1 cellular context compared by ENCODE assay signal in the genomic region with DNA sequence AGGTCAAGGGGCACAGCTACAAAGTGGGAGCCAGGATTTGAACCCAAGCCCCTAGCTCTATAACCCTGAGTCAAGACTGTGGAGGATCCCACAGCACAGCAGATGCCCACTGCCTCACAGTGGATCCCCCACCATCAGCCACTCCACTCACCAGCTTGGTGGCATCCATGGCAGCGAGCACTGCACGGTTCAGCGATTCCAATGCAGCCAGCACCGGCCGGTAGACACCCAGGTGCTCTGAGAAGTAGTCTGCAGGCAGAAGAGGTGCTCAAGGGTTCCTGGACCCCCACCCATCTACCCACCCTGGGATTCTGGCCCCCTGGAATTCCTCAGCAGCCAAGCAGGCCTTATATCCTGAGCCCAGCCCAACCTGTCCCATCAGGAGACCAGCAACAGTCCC.
TF ChIP-seq lines count a peak whose summit lies in the region.

No MANE protein-coding gene starts in this region.

TF ChIP-seq in SK-N-SH, 30 proteins besides CTCF, POLR2A, EP300 and RAD21:
- no peak for TF ChIP-seq POLR2AphosphoS5 (IDR thresholded peaks at IDR 0.05; ENCODE audit: low read depth, low read length)
- TF ChIP-seq RXRA (IDR thresholded peaks at IDR 0.05; ENCODE audit: borderline replicate concordance, low read depth): no peak
- TF ChIP-seq ELF1 (IDR thresholded peaks at IDR 0.05): no peak
- TF ChIP-seq, protein P1, sequence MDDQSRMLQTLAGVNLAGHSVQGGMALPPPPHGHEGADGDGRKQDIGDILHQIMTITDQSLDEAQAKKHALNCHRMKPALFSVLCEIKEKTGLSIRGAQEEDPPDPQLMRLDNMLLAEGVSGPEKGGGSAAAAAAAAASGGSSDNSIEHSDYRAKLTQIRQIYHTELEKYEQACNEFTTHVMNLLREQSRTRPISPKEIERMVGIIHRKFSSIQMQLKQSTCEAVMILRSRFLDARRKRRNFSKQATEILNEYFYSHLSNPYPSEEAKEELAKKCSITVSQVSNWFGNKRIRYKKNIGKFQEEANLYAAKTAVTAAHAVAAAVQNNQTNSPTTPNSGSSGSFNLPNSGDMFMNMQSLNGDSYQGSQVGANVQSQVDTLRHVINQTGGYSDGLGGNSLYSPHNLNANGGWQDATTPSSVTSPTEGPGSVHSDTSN (IDR thresholded peaks at IDR 0.05): no peak
- TF ChIP-seq, protein P2, sequence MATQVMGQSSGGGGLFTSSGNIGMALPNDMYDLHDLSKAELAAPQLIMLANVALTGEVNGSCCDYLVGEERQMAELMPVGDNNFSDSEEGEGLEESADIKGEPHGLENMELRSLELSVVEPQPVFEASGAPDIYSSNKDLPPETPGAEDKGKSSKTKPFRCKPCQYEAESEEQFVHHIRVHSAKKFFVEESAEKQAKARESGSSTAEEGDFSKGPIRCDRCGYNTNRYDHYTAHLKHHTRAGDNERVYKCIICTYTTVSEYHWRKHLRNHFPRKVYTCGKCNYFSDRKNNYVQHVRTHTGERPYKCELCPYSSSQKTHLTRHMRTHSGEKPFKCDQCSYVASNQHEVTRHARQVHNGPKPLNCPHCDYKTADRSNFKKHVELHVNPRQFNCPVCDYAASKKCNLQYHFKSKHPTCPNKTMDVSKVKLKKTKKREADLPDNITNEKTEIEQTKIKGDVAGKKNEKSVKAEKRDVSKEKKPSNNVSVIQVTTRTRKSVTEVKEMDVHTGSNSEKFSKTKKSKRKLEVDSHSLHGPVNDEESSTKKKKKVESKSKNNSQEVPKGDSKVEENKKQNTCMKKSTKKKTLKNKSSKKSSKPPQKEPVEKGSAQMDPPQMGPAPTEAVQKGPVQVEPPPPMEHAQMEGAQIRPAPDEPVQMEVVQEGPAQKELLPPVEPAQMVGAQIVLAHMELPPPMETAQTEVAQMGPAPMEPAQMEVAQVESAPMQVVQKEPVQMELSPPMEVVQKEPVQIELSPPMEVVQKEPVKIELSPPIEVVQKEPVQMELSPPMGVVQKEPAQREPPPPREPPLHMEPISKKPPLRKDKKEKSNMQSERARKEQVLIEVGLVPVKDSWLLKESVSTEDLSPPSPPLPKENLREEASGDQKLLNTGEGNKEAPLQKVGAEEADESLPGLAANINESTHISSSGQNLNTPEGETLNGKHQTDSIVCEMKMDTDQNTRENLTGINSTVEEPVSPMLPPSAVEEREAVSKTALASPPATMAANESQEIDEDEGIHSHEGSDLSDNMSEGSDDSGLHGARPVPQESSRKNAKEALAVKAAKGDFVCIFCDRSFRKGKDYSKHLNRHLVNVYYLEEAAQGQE (IDR thresholded peaks at IDR 0.05; ENCODE audit: low read depth, low read length): no peak
- TF ChIP-seq MEF2A (IDR thresholded peaks at IDR 0.05; ENCODE audit: borderline replicate concordance, low read depth): no peak
- TF ChIP-seq RCOR1 (IDR thresholded peaks at IDR 0.05; ENCODE audit: low read length): no peak
- TF ChIP-seq, protein P3, sequence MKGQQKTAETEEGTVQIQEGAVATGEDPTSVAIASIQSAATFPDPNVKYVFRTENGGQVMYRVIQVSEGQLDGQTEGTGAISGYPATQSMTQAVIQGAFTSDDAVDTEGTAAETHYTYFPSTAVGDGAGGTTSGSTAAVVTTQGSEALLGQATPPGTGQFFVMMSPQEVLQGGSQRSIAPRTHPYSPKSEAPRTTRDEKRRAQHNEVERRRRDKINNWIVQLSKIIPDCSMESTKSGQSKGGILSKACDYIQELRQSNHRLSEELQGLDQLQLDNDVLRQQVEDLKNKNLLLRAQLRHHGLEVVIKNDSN (IDR thresholded peaks at IDR 0.05; ENCODE audit: borderline replicate concordance, low read depth): no peak
- TF ChIP-seq, protein P4, sequence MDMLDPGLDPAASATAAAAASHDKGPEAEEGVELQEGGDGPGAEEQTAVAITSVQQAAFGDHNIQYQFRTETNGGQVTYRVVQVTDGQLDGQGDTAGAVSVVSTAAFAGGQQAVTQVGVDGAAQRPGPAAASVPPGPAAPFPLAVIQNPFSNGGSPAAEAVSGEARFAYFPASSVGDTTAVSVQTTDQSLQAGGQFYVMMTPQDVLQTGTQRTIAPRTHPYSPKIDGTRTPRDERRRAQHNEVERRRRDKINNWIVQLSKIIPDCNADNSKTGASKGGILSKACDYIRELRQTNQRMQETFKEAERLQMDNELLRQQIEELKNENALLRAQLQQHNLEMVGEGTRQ (IDR thresholded peaks at IDR 0.05; ENCODE audit: borderline replicate concordance, low read depth, low read length): no peak
- no peak for TF ChIP-seq TCF12 (IDR thresholded peaks at IDR 0.05)
- no peak for TF ChIP-seq YY1 (IDR thresholded peaks at IDR 0.05; ENCODE audit: low read depth)
- no peak for TF ChIP-seq NRF1 (IDR thresholded peaks at IDR 0.05; ENCODE audit: low read depth, low read length)
- TF ChIP-seq GABPA (IDR thresholded peaks at IDR 0.05; ENCODE audit: low read depth): no peak
- TF ChIP-seq, protein P5, sequence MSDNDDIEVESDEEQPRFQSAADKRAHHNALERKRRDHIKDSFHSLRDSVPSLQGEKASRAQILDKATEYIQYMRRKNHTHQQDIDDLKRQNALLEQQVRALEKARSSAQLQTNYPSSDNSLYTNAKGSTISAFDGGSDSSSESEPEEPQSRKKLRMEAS (IDR thresholded peaks at IDR 0.05; ENCODE audit: low read depth): no peak
